Comparison of ENCODE assay signal across 26 cellular contexts in genomic region chr6:8803181-8803760, GRCh38.
"Had no signal": no experiment of that assay in that cellular context is flagged by ENCODE, and none has a peak within 500 bp of the region (broad histone marks: within the 10 kb centered on the region; RNA-seq: fewer than 3 reads in every experiment).

No MANE protein-coding gene starts in this region.

- H3K27ac ChIP-seq: brain microvascular endothelial cell, foreskin keratinocyte, lower lobe of right lung, neutrophil, pancreas, stomach, vagina had no signal

- H3K27me3 ChIP-seq: brain microvascular endothelial cell, foreskin keratinocyte, neutrophil, pancreas, stomach, vagina had no signal

- H3K4me1 ChIP-seq: foreskin keratinocyte, lower lobe of right lung, pancreas, stomach, vagina had no signal

- H3K4me3 ChIP-seq: lower lobe of right lung, pancreas, stomach, vagina had no signal

- H3K9me3 ChIP-seq: neutrophil, pancreas, vagina had no signal

- DNase-seq: activated B cell treated with CpG ODN at 0.5 μM for 24 hours; activated CD4-positive, alpha-beta T cell treated with anti-CD3 and anti-CD28 coated beads, Interleukin-2, amount 10 ng/mL, durations not matched to agents 24 days and 14 days; activated CD8-positive, alpha-beta memory T cell treated with anti-CD3 and anti-CD28 coated beads, Interleukin-2, amount 50 U/mL, for 4 hours; activated CD8-positive, alpha-beta T cell treated with anti-CD3 and anti-CD28 coated beads, Interleukin-2, amount 10 ng/mL, durations not matched to agents 7 days and 5 days; activated effector memory CD4-positive, alpha-beta T cell treated with Interleukin-2 at 50 U/mL for 16 hours; activated naive CD4-positive, alpha-beta T cell treated with anti-CD3 and anti-CD28 coated beads, Interleukin-2, amount 50 U/mL, for 16 hours; activated T-cell treated with anti-CD3 and anti-CD28 coated beads, Interleukin-2, amount 50 U/mL, for 4 hours; aorta; brain microvascular endothelial cell; central memory CD4-positive, alpha-beta T cell; endodermal cell; foreskin keratinocyte; glutamatergic neuron; hippocampal formation; islet precursor cell; left colon; lower lobe of right lung; natural killer cell; pancreas; stimulated activated CD4-positive, alpha-beta T cell treated with anti-CD3 and anti-CD28 coated beads, Interleukin-4, amount 100 ng/mL, for 24 hours; stomach; trophoblast cell had no signal

- ATAC-seq: activated CD8-positive, alpha-beta T cell treated with anti-CD3 and anti-CD28 coated beads, Interleukin-2, amount 10 ng/mL, durations not matched to agents 7 days and 5 days; activated T-cell treated with anti-CD3 and anti-CD28 coated beads, Interleukin-2, amount 50 U/mL, for 4 hours; foreskin keratinocyte; left colon; lower lobe of right lung; natural killer cell; pancreas; sciatic nerve; stimulated activated effector memory CD8-positive, alpha-beta T cell treated with anti-CD3 and anti-CD28 coated beads, Interleukin-12 subunit alpha, Interleukin-12 subunit beta, amount 100 ng/mL, for 72 hours had no signal

- H3K36me3 ChIP-seq: brain microvascular endothelial cell, lower lobe of right lung, neutrophil, pancreas, stomach, vagina had no signal
